15 cellular contexts compared by ENCODE assay signal in the genomic region with DNA sequence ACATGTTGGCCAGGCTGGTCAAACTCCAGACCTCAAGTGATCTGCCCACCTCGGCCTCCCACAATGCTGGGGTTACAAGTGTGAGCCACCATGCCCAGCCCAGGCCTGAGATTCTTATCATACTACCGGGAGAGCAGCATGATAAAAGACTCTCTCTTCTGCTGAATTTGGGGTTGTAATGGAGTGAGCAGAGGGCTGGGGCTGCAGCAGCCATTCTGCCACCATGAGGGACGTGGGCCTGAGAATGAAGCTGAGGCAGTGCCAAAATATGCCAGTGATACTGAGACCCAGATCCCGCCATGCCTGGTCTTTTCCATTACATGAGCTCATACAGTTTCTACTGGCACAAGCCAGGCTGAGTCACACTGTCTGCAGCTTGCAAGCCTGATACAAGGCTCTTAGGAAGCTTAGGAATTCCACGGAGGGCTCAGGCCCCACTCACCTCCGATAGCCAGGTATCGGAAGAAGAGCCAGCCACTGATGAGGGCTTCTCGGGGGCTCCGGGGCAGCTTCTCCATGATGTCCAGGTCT. TPM values are rescaled to one million over a fixed set of nuclear protein-coding genes. Genes with fewer than 3 reads are reported as not detected.
DNase-seq lines count a peak whose midpoint lies in the region; ATAC-seq, FAIRE-seq and TF ChIP-seq lines count a peak whose summit lies in the region.
"Had no signal": no experiment of that assay in that cellular context is flagged by ENCODE, and none has a peak within 500 bp of the region (broad histone marks: within the 10 kb centered on the region; RNA-seq: fewer than 3 reads in every experiment).

No MANE protein-coding gene starts in this region.

- no peak overlapping the region for H4K5ac ChIP-seq in IMR-90 (ENCODE audit: low read depth, low read length)

- no peak overlapping the region for H3K4me2 ChIP-seq in IMR-90 (ENCODE audit: low read depth, low read length)
- H3K4me2 ChIP-seq: BLaER1 had no signal

- no peak overlapping the region for H4K91ac ChIP-seq in IMR-90 (ENCODE audit: insufficient read depth, low read depth, low read length)

- no peak for TF ChIP-seq POLR2A in IMR-90 (IDR thresholded peaks at IDR 0.05; ENCODE audit: low read depth, low read length)

- H2BK5ac ChIP-seq in IMR-90 (ENCODE audit: low read depth, low read length, poor library complexity, severe bottlenecking), result no peak overlapping the region

- no peaks in the 10 kb centered on the region for H3K79me1 ChIP-seq in IMR-90 (ENCODE audit: low read depth in 1 of 2, low read length in 2 of 2)

- H3K4ac ChIP-seq in IMR-90 (ENCODE audit: low read depth, low read length), result no peak overlapping the region

- no peaks in the 10 kb centered on the region for H4K20me1 ChIP-seq in IMR-90 (ENCODE audit: insufficient read depth, low read length)
- H4K20me1 ChIP-seq: BLaER1 had no signal

- H3K9me1 ChIP-seq in IMR-90 (ENCODE audit: insufficient read depth, low read length), result no peaks in the 10 kb centered on the region

- no peak overlapping the region for H3K4me3 ChIP-seq in AG04450 (ENCODE audit: low read depth, low read length)
- no peak overlapping the region for H3K4me3 ChIP-seq in IMR-90 (ENCODE audit: insufficient read depth, low read depth, low read length)
- no peak overlapping the region for H3K4me3 ChIP-seq in bronchial epithelial cell (ENCODE audit: low read depth, low read length)
- H3K4me3 ChIP-seq: BLaER1, gastroesophageal sphincter, upper lobe of right lung had no signal

- no peak overlapping the region for H2BK20ac ChIP-seq in IMR-90 (ENCODE audit: low read depth, low read length)

- peak overlapping the region; percentile 78; the same call in 1 of the 2 replicates for H3K23ac ChIP-seq in IMR-90 (ENCODE audit: low read depth, low read length)

- no peak overlapping the region for H4K8ac ChIP-seq in IMR-90 (ENCODE audit: low read depth in 2 of 2, low read length in 2 of 2)

- H3K9me3 ChIP-seq in AG04450 (ENCODE audit: control insufficient read depth, insufficient read depth, low read length), result no peaks in the 10 kb centered on the region; the same call in 1 of the 2 replicates
- no peaks in the 10 kb centered on the region for H3K9me3 ChIP-seq in IMR-90 (ENCODE audit: control insufficient read depth, insufficient read depth, low read length)
- H3K9me3 ChIP-seq: BLaER1, gastroesophageal sphincter, upper lobe of right lung had no signal

- no peak overlapping the region for H2BK120ac ChIP-seq in IMR-90 (ENCODE audit: low read depth, low read length)

- BruUV-seq in IMR-90 (replicated peaks; lab: Mats Ljungman, UMichigan), result no TSS peak

- H3K27ac ChIP-seq in AG04450 (ENCODE audit: low read depth, low read length), result no peak overlapping the region
- no peak overlapping the region for H3K27ac ChIP-seq in IMR-90 (ENCODE audit: insufficient read depth, low read length)
- H3K27ac ChIP-seq: BLaER1, gastroesophageal sphincter, upper lobe of right lung had no signal

- no peak for TF ChIP-seq RAD21 in IMR-90 (IDR thresholded peaks at IDR 0.05; ENCODE audit: low read length)

- H3K4me1 ChIP-seq in IMR-90 (ENCODE audit: control insufficient read depth, insufficient read depth, low read length), result 0 out of 2 replicates have a peak, but pooled peaks cover 1% of the 10 kb centered on the region
- H3K4me1 ChIP-seq: gastroesophageal sphincter, upper lobe of right lung had no signal

- 86% methylated on average over 7 of the region's 9 CpGs; no CpG with 5 or more reads in 1 of the 2 experiments for WGBS in IMR-90 (ENCODE audit: extremely low coverage in 2 of 2, insufficient read length in 1 of 2), 2 experiments

- dilution Hi-C loops in IMR-90 (cut with HindIII; ENCODE audit: low sequenced_read_pairs, unreplicated experiment), result no loop called here

- no peak overlapping the region for H3K56ac ChIP-seq in IMR-90 (ENCODE audit: extremely low read depth, insufficient read depth, low read length)

- intact Hi-C loops in IMR-90 (cut with micrococcal nuclease), result loop anchor here (1.0 to 5.0 kb wide), 3 partner anchors 72 to 139 kb away; no protein-coding TSS in a partner anchor

- peak overlapping the region; percentile 56 for H2AFZ ChIP-seq in IMR-90 (replicated peaks; ENCODE audit: low read length, poor library complexity)

- CTCF ChIA-PET in AG04450 (lab: Charles Lee), result interaction anchor here (0.6 to 2.4 kb wide), 4 partner anchors 45 to 257 kb away, joined by 3 to 22 read pairs (median 4); no protein-coding TSS in a partner anchor
- CTCF ChIA-PET in IMR-90 (lab: Yijun Ruan, JAX), result interaction anchor here (0.6 to 2.9 kb wide), 4 partner anchors 22 to 1252 kb away, joined by 3 to 11 read pairs (median 6); no protein-coding TSS in a partner anchor

- H3K14ac ChIP-seq in IMR-90 (replicated peaks; ENCODE audit: low read depth, low read length), result no peak overlapping the region

- peak overlapping the region; percentile 17 for H2AK9ac ChIP-seq in IMR-90 (replicated peaks; ENCODE audit: low read depth, low read length, poor library complexity)

- TF ChIP-seq CTCF in AG04450 (IDR thresholded peaks at IDR 0.05; ENCODE audit: low read depth, low read length) (no peak), IMR-90 (conservative IDR thresholded peaks at IDR 0.05; ENCODE audit: low read depth, low read length) (no peak), bronchial epithelial cell (IDR thresholded peaks at IDR 0.05; ENCODE audit: insufficient read depth, low read length, severe bottlenecking) (no peak)

- no peak overlapping the region for H2BK15ac ChIP-seq in IMR-90 (ENCODE audit: low read depth, low read length)

- POLR2A ChIA-PET in AG04450 (lab: Yijun Ruan, JAX), result interaction anchor here (0.7 kb wide), 1 partner anchor 73 kb away, joined by 3 read pairs; no protein-coding TSS in a partner anchor
- POLR2A ChIA-PET in IMR-90 (lab: Charles Lee; ENCODE audit: unreplicated experiment), result no interaction called here

- no peaks in the 10 kb centered on the region for H3K36me3 ChIP-seq in IMR-90 (ENCODE audit: control insufficient read depth, insufficient read depth, low read length)
- no peaks in the 10 kb centered on the region for H3K36me3 ChIP-seq in bronchial epithelial cell (ENCODE audit: control insufficient read depth, insufficient read depth, low read length)

- no peak overlapping the region for H3K9ac ChIP-seq in IMR-90 (ENCODE audit: low read depth, low read length)
- H3K9ac ChIP-seq: BLaER1 had no signal

- H3K27me3 ChIP-seq in AG04450 (ENCODE audit: control insufficient read depth, insufficient read depth, low read length) (no peaks in the 10 kb centered on the region), IMR-90 (ENCODE audit: control insufficient read depth, insufficient read depth, low read length) (no peaks in the 10 kb centered on the region), bronchial epithelial cell (ENCODE audit: control insufficient read depth, insufficient read depth, low read length) (no peaks in the 10 kb centered on the region)
- H3K27me3 ChIP-seq: BLaER1, gastroesophageal sphincter, upper lobe of right lung had no signal

- in situ Hi-C loops in IMR-90 (cut with MboI; ENCODE audit: low sequenced_read_pairs), result no loop called here

- ATAC-seq in IMR-90 (ENCODE audit: low read depth), result peak; percentile 69; the same call in 1 of the 2 replicates

- no peak overlapping the region for H3K18ac ChIP-seq in IMR-90 (ENCODE audit: low read depth, low read length)

- DNase-seq in AG04450 (ENCODE audit: low read depth, low spot score), result peak; percentile 32
- DNase-seq in IMR-90, result peak; percentile 76
- DNase-seq in bronchial epithelial cell (ENCODE audit: low read depth), result peak; percentile 54
- DNase-seq in iris pigment epithelial cell (ENCODE audit: low read depth), result peak; percentile 77
- no peak for DNase-seq in DMS79 treated with DMSO at 0.1 percent for 48 hours (lab: John Stamatoyannopoulos, UW)
- DNase-seq in NOMO-1 treated with dmso at 0.1 percent for 144 hours (lab: John Stamatoyannopoulos, UW; ENCODE audit: unreplicated experiment), result no peak
- DNase-seq in stimulated activated CD4-positive, alpha-beta T cell treated with anti-CD3 and anti-CD28 coated beads, Interleukin-4, amount 100 ng/mL, for 24 hours, result no peak
- no peak for DNase-seq in COLO668 (lab: John Stamatoyannopoulos, UW; ENCODE audit: unreplicated experiment)
- DNase-seq: activated B cell treated with CpG ODN at 0.5 μM for 24 hours; NK-92 treated with Interleukin-12 subunit alpha and Interleukin-12 subunit beta, amount 100 ng/mL, for 24 hours; stimulated activated CD4-positive, alpha-beta T cell treated with anti-CD3 and anti-CD28 coated beads, Interleukin-1b, Interleukin-23, amount 100 ng/mL, for 48 hours had no signal

- H2AK5ac ChIP-seq in IMR-90 (ENCODE audit: low read depth, low read length), result no peak overlapping the region

- no peak for FAIRE-seq in bronchial epithelial cell (lab: Jason Lieb, UNC)

TF ChIP-seq in IMR-90, 13 proteins besides CTCF, POLR2A, EP300 and RAD21:
- TF ChIP-seq MAZ (IDR thresholded peaks at IDR 0.05; ENCODE audit: borderline replicate concordance, low read depth, low read length) (no peak), CHD1 (IDR thresholded peaks at IDR 0.05; ENCODE audit: low read depth, low read length) (no peak), MAFK (IDR thresholded peaks at IDR 0.05; ENCODE audit: low read depth, low read length) (no peak), SMC3 (IDR thresholded peaks at IDR 0.05; ENCODE audit: low read depth, low read length) (no peak), BHLHE40 (IDR thresholded peaks at IDR 0.05; ENCODE audit: low read depth, low read length) (no peak), RFX5 (IDR thresholded peaks at IDR 0.05; ENCODE audit: low read depth, low read length) (no peak)

RNA-seq across cellular contexts. Expression of a gene that starts 19.6 kb away (rescaled TPM):
- polyA plus RNA-seq in AG04450 (2011; rRNA removed) (0.05 TPM in 1 of 2 replicates, not detected in the other), IMR-90 (2012; rRNA removed) (not detected in 2 replicates)
- not detected in 2 replicates for polyA minus RNA-seq in AG04450 (2011; rRNA and poly(A)+ RNA removed)
- total RNA-seq in IMR-90 (2012; rRNA removed) (not detected in 2 replicates), bronchial epithelial cell (not detected in 2 replicates)
- polyA plus RNA-seq in IMR-90 (2012; cell fraction: cytosol; rRNA removed), result not detected in 2 replicates
- polyA plus RNA-seq in IMR-90 (2012; cell fraction: nucleus; rRNA removed; ENCODE audit: low replicate concordance), result 0.09 and 0.10 TPM in 2 replicates
- total RNA-seq: G401 had no signal

RNA-seq across cellular contexts. Expression of a gene that starts 28.3 kb away (rescaled TPM):
- polyA plus RNA-seq in AG04450 (2011; rRNA removed) (0.46 and 0.48 TPM in 2 replicates), IMR-90 (2012; rRNA removed) (0.63 and 0.76 TPM in 2 replicates)
- 0.70 and 0.92 TPM in 2 replicates for polyA minus RNA-seq in AG04450 (2011; rRNA and poly(A)+ RNA removed)
- total RNA-seq in IMR-90 (2012; rRNA removed) (0.18 and 0.28 TPM in 2 replicates), bronchial epithelial cell (under 0.01 and 0.13 TPM in 2 replicates)
- polyA plus RNA-seq in IMR-90 (2012; cell fraction: cytosol; rRNA removed), result 0.56 and 1.3 TPM in 2 replicates
- 2.3 and 3.6 TPM in 2 replicates for polyA plus RNA-seq in IMR-90 (2012; cell fraction: nucleus; rRNA removed; ENCODE audit: low replicate concordance)

RNA-seq across cellular contexts. Expression of a gene that starts 43.0 kb away (rescaled TPM):
- polyA plus RNA-seq in AG04450 (2011; rRNA removed) (2.8 and 3.3 TPM in 2 replicates), IMR-90 (2012; rRNA removed) (7.7 and 8.2 TPM in 2 replicates)
- polyA minus RNA-seq in AG04450 (2011; rRNA and poly(A)+ RNA removed), result 4.7 and 4.8 TPM in 2 replicates
- total RNA-seq in IMR-90 (2012; rRNA removed) (4.1 and 4.2 TPM in 2 replicates), bronchial epithelial cell (2.7 and 3.4 TPM in 2 replicates)
- 4.6 and 6.1 TPM in 2 replicates for polyA plus RNA-seq in IMR-90 (2012; cell fraction: cytosol; rRNA removed)
- polyA plus RNA-seq in IMR-90 (2012; cell fraction: nucleus; rRNA removed; ENCODE audit: low replicate concordance), result 18.8 and 32.0 TPM in 2 replicates

Comparison
In these comparisons a context has a peak if more than half of its experiments do, and no peak if none do; other contexts are left out.
1. DNase-seq: peak in AG04450 (single experiment), IMR-90 (single experiment), bronchial epithelial cell (single experiment) and iris pigment epithelial cell (single experiment); none in DMS79 treated with DMSO at 0.1 percent for 48 hours (single experiment), NOMO-1 treated with dmso at 0.1 percent for 144 hours (single experiment), stimulated activated CD4-positive, alpha-beta T cell treated with anti-CD3 and anti-CD28 coated beads, Interleukin-4, amount 100 ng/mL, for 24 hours (single experiment) and COLO668 (single experiment).